ENCODE assay signal across 7 cellular contexts in the genomic region with DNA sequence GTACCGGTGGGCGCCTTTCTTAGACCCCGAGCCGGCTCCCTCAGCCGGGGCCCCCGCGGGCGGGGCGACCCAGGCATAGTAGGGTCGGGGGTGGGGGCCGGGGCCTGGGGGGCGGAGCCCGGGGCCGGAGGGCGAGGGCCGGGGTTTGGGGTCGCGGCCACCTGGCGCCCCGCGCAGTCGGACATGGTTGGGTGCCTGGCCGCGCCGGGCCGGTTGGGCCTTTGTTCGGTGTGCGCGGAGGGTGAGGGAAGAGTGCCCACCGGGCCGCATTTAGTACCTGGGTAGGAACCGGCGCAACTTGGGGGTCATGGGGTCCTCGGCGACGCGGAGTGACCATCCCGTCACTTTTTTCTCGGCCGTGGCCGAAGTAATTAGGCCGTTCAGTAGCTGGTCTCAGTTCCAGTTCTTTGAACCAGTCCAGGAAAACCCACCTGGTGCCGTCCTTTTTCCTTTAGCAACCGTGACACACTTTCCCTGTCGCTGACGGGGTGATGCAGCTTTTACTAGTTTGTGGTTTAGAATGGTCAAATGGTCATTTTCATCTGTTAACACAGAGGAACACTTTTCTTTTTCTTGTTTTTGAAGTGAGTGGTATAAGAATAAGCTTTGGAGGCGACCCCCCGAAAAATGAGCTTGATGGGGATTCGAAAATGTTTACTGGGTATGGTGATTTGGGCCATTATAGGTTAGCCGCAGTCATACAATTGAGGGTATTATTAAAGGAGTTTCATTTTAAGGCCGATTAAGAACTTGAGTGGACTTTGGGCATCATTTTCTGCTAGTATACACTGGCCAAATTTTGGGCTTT. TPM values are rescaled to one million over a fixed set of nuclear protein-coding genes. Genes with fewer than 3 reads are reported as not detected.
DNase-seq lines count a peak whose midpoint lies in the region; ATAC-seq and TF ChIP-seq lines count a peak whose summit lies in the region.

No MANE protein-coding gene starts in this region.

- in situ Hi-C loops in GM13976 (cut with MboI; ENCODE audit: low sequenced_read_pairs, unreplicated experiment): no loop called here

- DNase-seq in HT-29 (ENCODE audit: low spot score): peak; percentile 37
- DNase-seq in activated naive CD8-positive, alpha-beta T cell treated with anti-CD3 and anti-CD28 coated beads for 36 hours: no peak
- DNase-seq in GM13976 (ENCODE audit: low spot score): no peak

- H3K4me3 ChIP-seq in iPS-11a (ENCODE audit: low read depth, low read length) (peak overlapping the region; percentile 74), skin epidermis (peak overlapping the region; percentile 61 to 90 (median 75))

- H3K27ac Mint-ChIP-seq in activated naive CD8-positive, alpha-beta T cell treated with anti-CD3 and anti-CD28 coated beads for 36 hours: peak overlapping the region; percentile 98

- H3K4me1 Mint-ChIP-seq in activated naive CD8-positive, alpha-beta T cell treated with anti-CD3 and anti-CD28 coated beads for 36 hours: peaks cover 34% of the 10 kb centered on the region

- peak overlapping the region; percentile 91 for H3K4me3 Mint-ChIP-seq in activated naive CD8-positive, alpha-beta T cell treated with anti-CD3 and anti-CD28 coated beads for 36 hours

- H3K27ac ChIP-seq in skin epidermis: peak overlapping the region; percentile 2 to 100 (median 73)

- peaks cover 68% of the 10 kb centered on the region for H3K36me3 Mint-ChIP-seq in activated naive CD8-positive, alpha-beta T cell treated with anti-CD3 and anti-CD28 coated beads for 36 hours

- peaks cover 6% of the 10 kb centered on the region for H3K27me3 Mint-ChIP-seq in activated naive CD8-positive, alpha-beta T cell treated with anti-CD3 and anti-CD28 coated beads for 36 hours

- ATAC-seq in GM19372 (IDR thresholded peaks at IDR 0.05; ENCODE audit: low read depth, unreplicated experiment): peak; percentile 8
- ATAC-seq in GM18870 (IDR thresholded peaks at IDR 0.05; ENCODE audit: unreplicated experiment): no peak

- no peaks in the 10 kb centered on the region for H3K9me3 Mint-ChIP-seq in activated naive CD8-positive, alpha-beta T cell treated with anti-CD3 and anti-CD28 coated beads for 36 hours

- TF ChIP-seq CTCF in GM13976 (IDR thresholded peaks at IDR 0.05; ENCODE audit: borderline replicate concordance, control extremely low read depth, extremely low read depth, insufficient read depth, missing control alignments): no peak

RNA-seq across cellular contexts. Expression of a gene that starts 0.6 kb away (rescaled TPM):
- total RNA-seq in HT-29 (2014; rRNA removed; shearing (Covaris generic)): 139 and 145 TPM in 2 replicates
- total RNA-seq in activated naive CD8-positive, alpha-beta T cell treated with anti-CD3 and anti-CD28 coated beads for 36 hours: 100 to 1,000 TPM; 333 to 343 TPM

RNA-seq across cellular contexts. Expression of a gene that starts 6.8 kb away (rescaled TPM):
- total RNA-seq in HT-29 (2014; rRNA removed; shearing (Covaris generic)): 26.8 and 29.2 TPM in 2 replicates
- total RNA-seq in activated naive CD8-positive, alpha-beta T cell treated with anti-CD3 and anti-CD28 coated beads for 36 hours: 10 to 100 TPM; 27.3 to 34.7 TPM
